ENCODE assay signal across 8 cellular contexts in genomic region chr18:54647176-54647575, GRCh38.
A peak's percentile ranks its signal among the peaks of the same experiment; 100 is the strongest.
DNase-seq lines count a peak whose midpoint lies in the region; ATAC-seq and TF ChIP-seq lines count a peak whose summit lies in the region.

No MANE protein-coding gene starts in this region.

- peak; percentile 26 for TF ChIP-seq CTCF in GM13976 (IDR thresholded peaks at IDR 0.05; ENCODE audit: borderline replicate concordance, control extremely low read depth, extremely low read depth, insufficient read depth, missing control alignments)

- in situ Hi-C loops in GM13976 (cut with MboI; ENCODE audit: low sequenced_read_pairs, unreplicated experiment) (no loop called here), T47D (cut with HindIII; ENCODE audit: low pct_unique_long_range_greater_than_20kb, low sequenced_read_pairs) (no loop called here)

- DNase-seq in GM13976 (ENCODE audit: low spot score) (peak; percentile 18), NAMALWA (ENCODE audit: low spot score) (peak; percentile 83), T47D (ENCODE audit: low read depth in 1 of 2, low spot score in 1 of 2) (peak; percentile 4 to 58), non-pigmented ciliary epithelial cell (ENCODE audit: low read depth) (peak; percentile 2), globus pallidus (ENCODE audit: low spot score) (no peak), inferior parietal cortex (ENCODE audit: extremely low spot score) (no peak)
- no peak for DNase-seq in activated naive CD4-positive, alpha-beta T cell (lab: John Stamatoyannopoulos, UW)

- ATAC-seq in GM19023 (IDR thresholded peaks at IDR 0.05; ENCODE audit: unreplicated experiment), result no peak

Comparison
In these comparisons a context has a peak if more than half of its experiments do, and no peak if none do; other contexts are left out.
1. DNase-seq: peak in GM13976 (single experiment), NAMALWA (single experiment), T47D (2 of 2) and non-pigmented ciliary epithelial cell (single experiment); none in globus pallidus (single experiment), activated naive CD4-positive, alpha-beta T cell (0 of 4) and inferior parietal cortex (single experiment).